8 cellular contexts compared by ENCODE assay signal in genomic region chr17:80678621-80679020, GRCh38.
A peak's percentile ranks its signal among the peaks of the same experiment; 100 is the strongest.
DNase-seq lines count a peak whose midpoint lies in the region; ATAC-seq lines count a peak whose summit lies in the region.

No MANE protein-coding gene starts in this region.

- POLR2A ChIA-PET in T-cell (lab: Charles Lee) = no interaction called here

- H3K36me3 Mint-ChIP-seq in T-cell = peaks cover 9% of the 10 kb centered on the region
- H3K36me3 Mint-ChIP-seq in effector memory CD8-positive, alpha-beta T cell (ENCODE audit: insufficient read depth) = peaks cover 3% of the 10 kb centered on the region

- peak overlapping the region; percentile 89 for H3K27ac Mint-ChIP-seq in T-cell
- peak overlapping the region; percentile 72 for H3K27ac Mint-ChIP-seq in effector memory CD8-positive, alpha-beta T cell

- peak in 3 of 4 experiments; percentile 43 to 79 (median 48) for ATAC-seq in T-cell (replicated peaks in 1 of 4)
- ATAC-seq in effector memory CD8-positive, alpha-beta T cell (replicated peaks) = peak; percentile 45
- ATAC-seq in HG03025 (IDR thresholded peaks at IDR 0.05; ENCODE audit: low FRiP score, unreplicated experiment) = no peak
- ATAC-seq in GM21381 (IDR thresholded peaks at IDR 0.05; ENCODE audit: unreplicated experiment) = no peak

- CTCF ChIA-PET in T-cell (lab: Charles Lee) = no interaction called here

- H3K27me3 Mint-ChIP-seq in T-cell = no peaks in the 10 kb centered on the region
- H3K27me3 Mint-ChIP-seq in effector memory CD8-positive, alpha-beta T cell = no peaks in the 10 kb centered on the region

- no peaks in the 10 kb centered on the region for H3K9me3 Mint-ChIP-seq in T-cell
- no peaks in the 10 kb centered on the region for H3K9me3 Mint-ChIP-seq in effector memory CD8-positive, alpha-beta T cell

- H3K4me3 Mint-ChIP-seq in T-cell = peak overlapping the region; percentile 44 to 74 (median 65)
- H3K4me3 Mint-ChIP-seq in effector memory CD8-positive, alpha-beta T cell = peak overlapping the region; percentile 55 to 65

- peaks cover 49 to 61% (median 55%) of the 10 kb centered on the region in 3 donors for H3K4me1 Mint-ChIP-seq in T-cell
- H3K4me1 Mint-ChIP-seq in effector memory CD8-positive, alpha-beta T cell (ENCODE audit: low read depth in 2 of 2) = peaks cover 24 to 38% of the 10 kb centered on the region in 2 donors

- DNase-seq in GM03348 (ENCODE audit: low spot score) (peak; percentile 19), T-cell (peak in 3 of 34 experiments; percentile 16 to 38 (median 34)), mesenteric fat pad (ENCODE audit: low spot score) (no peak)
- DNase-seq in effector memory CD8-positive, alpha-beta T cell = no peak
- peak in 2 of 3 donors; percentile 38 to 49 for DNase-seq in stimulated activated CD4-positive, alpha-beta T cell treated with anti-CD3 and anti-CD28 coated beads, Interleukin-12 subunit alpha, Interleukin-12 subunit beta, amount 100 ng/mL, for 48 hours (ENCODE audit: low read depth in 2 of 3, low spot score in 1 of 3)
- no peak for DNase-seq in NK-92 treated with Interleukin-12 subunit alpha and Interleukin-12 subunit beta, amount 100 ng/mL, for 24 hours (lab: John Stamatoyannopoulos, UW)

Comparison
In these comparisons a context has a peak if more than half of its experiments do, and no peak if none do; other contexts are left out.
1. DNase-seq: peak in GM03348 (single experiment) and stimulated activated CD4-positive, alpha-beta T cell treated with anti-CD3 and anti-CD28 coated beads, Interleukin-12 subunit alpha, Interleukin-12 subunit beta, amount 100 ng/mL, for 48 hours (2 of 3); none in effector memory CD8-positive, alpha-beta T cell (0 of 3), mesenteric fat pad (single experiment) and NK-92 treated with Interleukin-12 subunit alpha and Interleukin-12 subunit beta, amount 100 ng/mL, for 24 hours (single experiment).
2. ATAC-seq: peak in T-cell (3 of 4) and effector memory CD8-positive, alpha-beta T cell (single experiment); none in HG03025 (single experiment) and GM21381 (single experiment).